ENCODE assay signal across 29 cellular contexts in the genomic region with DNA sequence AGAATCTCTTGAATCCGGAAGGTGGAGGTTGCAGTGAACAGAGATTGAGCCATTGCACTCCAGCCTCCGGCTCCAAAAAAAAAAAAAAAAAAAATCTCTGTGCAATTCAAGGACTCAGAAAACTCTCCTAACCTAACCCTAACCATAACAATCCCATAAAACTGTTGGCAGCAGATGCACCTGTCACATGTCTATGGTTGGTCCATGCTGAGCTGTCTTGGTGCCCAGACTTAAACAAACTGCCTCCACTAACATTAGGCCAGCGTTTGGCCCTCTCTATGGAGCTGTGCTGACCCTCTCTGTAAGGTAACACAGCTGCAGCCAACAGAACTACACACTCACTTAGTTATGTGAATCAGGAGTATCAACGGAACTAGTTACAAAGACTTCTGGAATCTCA.
"Had no signal": no experiment of that assay in that cellular context is flagged by ENCODE, and none has a peak within 500 bp of the region (broad histone marks: within the 10 kb centered on the region; RNA-seq: fewer than 3 reads in every experiment).

No MANE protein-coding gene starts in this region.

- DNase-seq: Kasumi-1, KG1, MM.1S, MV-4-11, NCI-H1092, NCI-H1105, NCI-H1417 treated with DMSO at 0.1 percent for 48 hours, NCI-H1436 treated with DMSO at 0.1 percent for 48 hours, NCI-H1694 treated with DMSO at 0.1 percent for 48 hours, NCI-H187 treated with DMSO at 0.1 percent for 48 hours, NCI-H2029, NCI-H2081, NCI-H2171 treated with DMSO at 0.1 percent for 48 hours, NCI-H2227 treated with DMSO at 0.1 percent for 48 hours, NCI-H345, NCI-H446, NCI-H510A treated with DMSO at 0.1 percent for 48 hours, NCI-H524 treated with DMSO at 0.1 percent for 48 hours, NCI-H526 treated with DMSO at 0.1 percent for 48 hours, NCI-H774, PC-9, SHP77, SIG-M5, SJCRH30 had no signal

- H2AFZ ChIP-seq: PC-9 had no signal

- H3K4me3 ChIP-seq: PC-9, SJCRH30, SK-N-MC had no signal

- H3K4me1 ChIP-seq: SJCRH30 had no signal

- H3K4me2 ChIP-seq: PC-9 had no signal

- H3K27me3 ChIP-seq: SJCRH30 had no signal

- ATAC-seq: Panc1, Right ventricle myocardium inferior, SK-N-SH treated with all-trans-retinoic acid at 6 μM for 48 hours had no signal

- H3K9me3 ChIP-seq: SJCRH30 had no signal

- H3K27ac ChIP-seq: PC-9, RWPE1, SJCRH30, SK-N-MC had no signal

- H3K36me3 ChIP-seq: SJCRH30 had no signal
